21 cellular contexts compared by ENCODE assay signal in genomic region chr7:144713850-144714249, GRCh38.
A peak's percentile ranks its signal among the peaks of the same experiment; 100 is the strongest.
DNase-seq lines count a peak whose midpoint lies in the region; ATAC-seq lines count a peak whose summit lies in the region.
"Had no signal": no experiment of that assay in that cellular context is flagged by ENCODE, and none has a peak within 500 bp of the region (broad histone marks: within the 10 kb centered on the region; RNA-seq: fewer than 3 reads in every experiment).

No MANE protein-coding gene starts in this region.

- peak overlapping the region; percentile 9 for H3K4me3 Mint-ChIP-seq in activated CD4-positive, alpha-beta memory T cell treated with anti-CD3 and anti-CD28 coated beads, Interleukin-2, amount 10 ng/mL, durations not matched to agents 7 days and 5 days
- H3K4me3 Mint-ChIP-seq in activated CD4-positive, alpha-beta memory T cell treated with anti-CD3 and anti-CD28 coated beads for 36 hours = no peak overlapping the region
- H3K4me3 Mint-ChIP-seq in activated naive CD8-positive, alpha-beta T cell treated with anti-CD3 and anti-CD28 coated beads for 36 hours = no peak overlapping the region
- H3K4me3 Mint-ChIP-seq: activated T-cell treated with anti-CD3 and anti-CD28 coated beads, Interleukin-2, amount 50 U/mL, for 4 hours; T-helper 2 cell treated with Interferon-gamma antibody and Interleukin-4, amounts not matched to agents 5 μg/mL and 100 μg/mL, for 36 hours; type B pancreatic cell had no signal

- ATAC-seq in GM21723 (IDR thresholded peaks at IDR 0.05; ENCODE audit: unreplicated experiment) (peak; percentile 53), HG03354 (IDR thresholded peaks at IDR 0.05; ENCODE audit: poor library complexity, severe bottlenecking, unreplicated experiment) (peak; percentile 82), HG02970 (IDR thresholded peaks at IDR 0.05; ENCODE audit: low FRiP score, unreplicated experiment) (no peak)
- ATAC-seq: activated T-cell treated with anti-CD3 and anti-CD28 coated beads, Interleukin-2, amount 50 U/mL, for 4 hours had no signal

- H3K36me3 Mint-ChIP-seq in activated CD4-positive, alpha-beta memory T cell treated with anti-CD3 and anti-CD28 coated beads, Interleukin-2, amount 10 ng/mL, durations not matched to agents 7 days and 5 days (ENCODE audit: low read depth) = no peaks in the 10 kb centered on the region
- peaks cover 6% of the 10 kb centered on the region for H3K36me3 Mint-ChIP-seq in activated CD4-positive, alpha-beta memory T cell treated with anti-CD3 and anti-CD28 coated beads for 36 hours
- peaks cover 17% of the 10 kb centered on the region for H3K36me3 Mint-ChIP-seq in activated naive CD8-positive, alpha-beta T cell treated with anti-CD3 and anti-CD28 coated beads for 36 hours
- H3K36me3 Mint-ChIP-seq: type B pancreatic cell had no signal

- peaks cover 4% of the 10 kb centered on the region for H3K9me3 Mint-ChIP-seq in activated CD4-positive, alpha-beta memory T cell treated with anti-CD3 and anti-CD28 coated beads, Interleukin-2, amount 10 ng/mL, durations not matched to agents 7 days and 5 days
- no peaks in the 10 kb centered on the region for H3K9me3 Mint-ChIP-seq in activated CD4-positive, alpha-beta memory T cell treated with anti-CD3 and anti-CD28 coated beads for 36 hours
- H3K9me3 Mint-ChIP-seq in activated naive CD8-positive, alpha-beta T cell treated with anti-CD3 and anti-CD28 coated beads for 36 hours = peaks cover 12% of the 10 kb centered on the region
- H3K9me3 Mint-ChIP-seq: activated T-cell treated with anti-CD3 and anti-CD28 coated beads, Interleukin-2, amount 50 U/mL, for 4 hours; T-helper 2 cell treated with Interferon-gamma antibody and Interleukin-4, amounts not matched to agents 5 μg/mL and 100 μg/mL, for 36 hours; type B pancreatic cell had no signal

- CTCF ChIA-PET in activated CD4-positive, alpha-beta memory T cell treated with anti-CD3 and anti-CD28 coated beads, Interleukin-2, amount 10 ng/mL, durations not matched to agents 7 days and 5 days (lab: Charles Lee) = no interaction called here
- CTCF ChIA-PET in activated CD4-positive, alpha-beta memory T cell treated with anti-CD3 and anti-CD28 coated beads for 36 hours (lab: Charles Lee) = no interaction called here

- H3K27me3 Mint-ChIP-seq in activated CD4-positive, alpha-beta memory T cell treated with anti-CD3 and anti-CD28 coated beads, Interleukin-2, amount 10 ng/mL, durations not matched to agents 7 days and 5 days = no peaks in the 10 kb centered on the region
- no peaks in the 10 kb centered on the region for H3K27me3 Mint-ChIP-seq in activated CD4-positive, alpha-beta memory T cell treated with anti-CD3 and anti-CD28 coated beads for 36 hours
- no peaks in the 10 kb centered on the region for H3K27me3 Mint-ChIP-seq in activated naive CD8-positive, alpha-beta T cell treated with anti-CD3 and anti-CD28 coated beads for 36 hours
- H3K27me3 Mint-ChIP-seq: type B pancreatic cell had no signal

- DNase-seq in activated CD4-positive, alpha-beta memory T cell treated with anti-CD3 and anti-CD28 coated beads, Interleukin-2, amount 10 ng/mL, durations not matched to agents 7 days and 5 days = no peak
- no peak for DNase-seq in activated CD4-positive, alpha-beta memory T cell treated with anti-CD3 and anti-CD28 coated beads for 36 hours
- DNase-seq in left kidney (ENCODE audit: low read depth, low spot score) (peak; percentile 43), NCI-H748 (lab: John Stamatoyannopoulos, UW; ENCODE audit: unreplicated experiment) (no peak)
- DNase-seq in activated naive CD8-positive, alpha-beta T cell treated with anti-CD3 and anti-CD28 coated beads for 36 hours = no peak
- DNase-seq: 8988T; activated naive CD4-positive, alpha-beta T cell treated with anti-CD3 and anti-CD28 coated beads, Interleukin-2, amount 50 U/mL, for 16 hours; activated T-cell treated with anti-CD3 and anti-CD28 coated beads, Interleukin-2, amount 50 U/mL, for 4 hours; AML-193; cerebellar nuclear complex; hippocampal formation; NCI-H510A; occipital lobe; RPMI8226; SK-N-SH; stimulated activated CD4-positive, alpha-beta T cell treated with anti-CD3 and anti-CD28 coated beads, Interleukin-4, amount 100 ng/mL, for 24 hours had no signal

- POLR2A ChIA-PET in activated CD4-positive, alpha-beta memory T cell treated with anti-CD3 and anti-CD28 coated beads, Interleukin-2, amount 10 ng/mL, durations not matched to agents 7 days and 5 days (lab: Charles Lee) = no interaction called here
- POLR2A ChIA-PET in activated CD4-positive, alpha-beta memory T cell treated with anti-CD3 and anti-CD28 coated beads for 36 hours (lab: Charles Lee) = no interaction called here

- H3K4me1 Mint-ChIP-seq in activated CD4-positive, alpha-beta memory T cell treated with anti-CD3 and anti-CD28 coated beads, Interleukin-2, amount 10 ng/mL, durations not matched to agents 7 days and 5 days = peaks cover 14% of the 10 kb centered on the region
- H3K4me1 Mint-ChIP-seq in activated CD4-positive, alpha-beta memory T cell treated with anti-CD3 and anti-CD28 coated beads for 36 hours (ENCODE audit: low read depth) = peaks cover 14% of the 10 kb centered on the region
- peaks cover 12% of the 10 kb centered on the region for H3K4me1 Mint-ChIP-seq in activated naive CD8-positive, alpha-beta T cell treated with anti-CD3 and anti-CD28 coated beads for 36 hours

- H3K27ac Mint-ChIP-seq in activated CD4-positive, alpha-beta memory T cell treated with anti-CD3 and anti-CD28 coated beads, Interleukin-2, amount 10 ng/mL, durations not matched to agents 7 days and 5 days = no peak overlapping the region
- no peak overlapping the region for H3K27ac Mint-ChIP-seq in activated CD4-positive, alpha-beta memory T cell treated with anti-CD3 and anti-CD28 coated beads for 36 hours
- no peak overlapping the region for H3K27ac Mint-ChIP-seq in activated naive CD8-positive, alpha-beta T cell treated with anti-CD3 and anti-CD28 coated beads for 36 hours
- H3K27ac Mint-ChIP-seq: T-helper 2 cell treated with Interferon-gamma antibody and Interleukin-4, amounts not matched to agents 5 μg/mL and 100 μg/mL, for 36 hours; type B pancreatic cell had no signal

- intact Hi-C loops in activated CD4-positive, alpha-beta memory T cell treated with anti-CD3 and anti-CD28 coated beads for 36 hours (cut with micrococcal nuclease) = no loop called here
